In genomic region chr2:217843353-217843752, GRCh38 we compare ENCODE assay signal across 21 cellular contexts.
A peak's percentile ranks its signal among the peaks of the same experiment; 100 is the strongest.
DNase-seq lines count a peak whose midpoint lies in the region; ATAC-seq, FAIRE-seq and TF ChIP-seq lines count a peak whose summit lies in the region.
"Had no signal": no experiment of that assay in that cellular context is flagged by ENCODE, and none has a peak within 500 bp of the region (broad histone marks: within the 10 kb centered on the region; RNA-seq: fewer than 3 reads in every experiment).

No MANE protein-coding gene starts in this region.

- no peak overlapping the region for H2AFZ ChIP-seq in K562 (ENCODE audit: low read depth, low read length)
- H2AFZ ChIP-seq: GM23338, PC-9 had no signal

- H3K4me1 ChIP-seq in K562 (replicated peaks in 1 of 2; ENCODE audit: control insufficient read depth in 2 of 2, insufficient read depth in 2 of 2, low read length in 2 of 2) (peaks cover 27 to 46% of the 10 kb centered on the region in 2 experiments; a peak in 4 of 5 replicates), mesodermal cell (ENCODE audit: control insufficient read depth, insufficient read depth, low read length, poor library complexity, severe bottlenecking) (peaks cover 13% of the 10 kb centered on the region), stomach (peaks cover 3 to 81% (median 47%) of the 10 kb centered on the region in 4 donors)

- H3K4me3 ChIP-seq in K562 (no peak overlapping the region), mesodermal cell (ENCODE audit: extremely low read depth, insufficient read depth, low read length, poor library complexity, severe bottlenecking) (no peak overlapping the region), stomach (no peak overlapping the region)
- H3K4me3 ChIP-seq: GM23338, MG63, PC-9 had no signal

- POLR2A ChIA-PET in K562 (lab: Yijun Ruan, JAX), result interaction anchor here (1.3 kb wide), 1 partner anchor 16 kb away, joined by 4 read pairs; no protein-coding TSS in a partner anchor

- TF ChIP-seq POLR2A in K562 (conservative IDR thresholded peaks at IDR 0.05), result no peak
- TF ChIP-seq POLR2A in stomach (IDR thresholded peaks at IDR 0.05), result no peak

- H3K79me2 ChIP-seq in K562 (ENCODE audit: control insufficient read depth, insufficient read depth, low read length), result peaks cover 5% of the 10 kb centered on the region; the same call in 1 of the 3 replicates

- no peak for TF ChIP-seq CTCF in K562 (IDR thresholded peaks at IDR 0.05 in 2 of 3, conservative IDR thresholded peaks at IDR 0.05 in 1 of 3; ENCODE audit: insufficient read depth in 2 of 3, low read depth in 1 of 3, low read length in 3 of 3)
- TF ChIP-seq CTCF in stomach (IDR thresholded peaks at IDR 0.05), result no peak

- H3K36me3 ChIP-seq in K562 (ENCODE audit: control insufficient read depth, insufficient read depth, low read length), result no peaks in the 10 kb centered on the region
- H3K36me3 ChIP-seq in mesodermal cell (ENCODE audit: control insufficient read depth, insufficient read depth, low read length), result peaks cover 45% of the 10 kb centered on the region
- peaks cover 27 to 71% (median 49%) of the 10 kb centered on the region in 4 donors for H3K36me3 ChIP-seq in stomach

- intact Hi-C loops in K562 (cut with micrococcal nuclease) (no loop called here), left cardiac atrium (cut with DNase I) (no loop called here), stomach (cut with DNase I; ENCODE audit: low total_unique reads) (no loop called here)

- H3K9me1 ChIP-seq in K562 (ENCODE audit: control insufficient read depth, insufficient read depth, low read length), result no peaks in the 10 kb centered on the region

- H3K27ac ChIP-seq in K562 (ENCODE audit: extremely low read depth, low read depth, low read length) (peak overlapping the region; percentile 38; the same call in 1 of the 3 replicates), mesodermal cell (ENCODE audit: low read depth, low read length, severe bottlenecking) (peak overlapping the region; percentile 65), stomach (peak overlapping the region in 3 of 5 donors; percentile 2 to 70 (median 29))
- H3K27ac ChIP-seq: PC-9 had no signal

- no TSS peak for BruUV-seq in K562 (replicated peaks; lab: Mats Ljungman, UMichigan)

- no peaks in the 10 kb centered on the region for H4K20me1 ChIP-seq in K562 (replicated peaks; ENCODE audit: control insufficient read depth, insufficient read depth, low read length)

- H3K27me3 ChIP-seq in K562 (ENCODE audit: control insufficient read depth in 2 of 2, insufficient read depth in 2 of 2, low read length in 2 of 2), result no peaks in the 10 kb centered on the region
- no peaks in the 10 kb centered on the region for H3K27me3 ChIP-seq in stomach
- H3K27me3 ChIP-seq: MG63 had no signal

- WGBS in K562 (ENCODE audit: insufficient coverage, low coverage, missing lambda C conversion rate), result 0% methylated on average over 1 of the region's 1 CpG
- 67 to 76% methylated on average over 1 of the region's 1 CpG for WGBS in mesodermal cell (ENCODE audit: insufficient coverage in 2 of 2), 2 experiments
- 68 to 88% (median 75%) methylated on average over 1 of the region's 1 CpG for WGBS in stomach, 5 donors

- no peak for FAIRE-seq in K562 (lab: Jason Lieb, UNC)
- FAIRE-seq: GM12892 had no signal

- 0 out of 4 replicates have a peak overlapping the region, but pooled peaks of 1 of the 2 experiments have one; percentile 3 for H3K9ac ChIP-seq in K562 (ENCODE audit: insufficient read depth in 1 of 2, low read depth in 2 of 2, low read length in 2 of 2)

- CTCF ChIA-PET in K562 (lab: Yijun Ruan, JAX; ENCODE audit: low intra/inter-chr PET ratio), result no interaction called here

- TF ChIP-seq EP300 in K562 (IDR thresholded peaks at IDR 0.05; ENCODE audit: low read length) (no peak), stomach (IDR thresholded peaks at IDR 0.05) (no peak)

- ATAC-seq in K562, result no peak
- ATAC-seq in left cardiac atrium, result peak; percentile 35 to 68
- ATAC-seq in HG02759 (IDR thresholded peaks at IDR 0.05; ENCODE audit: unreplicated experiment), result no peak
- ATAC-seq: GM23338 had no signal

- DNase-seq in K562 (ENCODE audit: extremely low read depth in 1 of 4, low spot score in 3 of 4) (no peak), left cardiac atrium (peak; percentile 12), stomach (no peak), H4 (ENCODE audit: low spot score) (no peak), NCI-H524 (lab: John Stamatoyannopoulos, UW) (no peak), COLO668 (lab: John Stamatoyannopoulos, UW; ENCODE audit: unreplicated experiment) (no peak)
- DNase-seq: AML-193; Calu3; CD4-positive, CD25-positive, alpha-beta regulatory T cell; DMS79 treated with DMSO at 0.1 percent for 48 hours; GDM1; MG63; NCI-H1092 treated with DMSO at 0.1 percent for 48 hours; NCI-H187; NCI-H446 treated with DMSO at 0.1 percent for 48 hours; NCI-H774; PC-9 had no signal

- TF ChIP-seq RAD21 in K562 (CRISPR knock-in tag; conservative IDR thresholded peaks at IDR 0.05 in 1 of 2, IDR thresholded peaks at IDR 0.05 in 1 of 2), result no peak

- in situ Hi-C loops in K562 (cut with MboI), result no loop called here

- H3K9me3 ChIP-seq in K562 (replicated peaks; ENCODE audit: control insufficient read depth, insufficient read depth, low read depth, low read length) (peaks cover 11% of the 10 kb centered on the region), mesodermal cell (ENCODE audit: control insufficient read depth, low read length) (peaks cover 27% of the 10 kb centered on the region), stomach (peaks cover 0 to 9% (median 2%) of the 10 kb centered on the region in 4 donors)

- H3K4me2 ChIP-seq in K562 (ENCODE audit: insufficient read depth, low read length), result no peak overlapping the region; the same call in 1 of the 2 replicates
- H3K4me2 ChIP-seq: GM23338, PC-9 had no signal

TF ChIP-seq in K562, 482 proteins besides CTCF, POLR2A, EP300 and RAD21:
- peak; percentile 15 for TF ChIP-seq MEIS2 (IDR thresholded peaks at IDR 0.05; ENCODE audit: partially characterized antibody)
- TF ChIP-seq TAL1 (IDR thresholded peaks at IDR 0.05), result 0 out of 2 replicates have a peak, but pooled peaks have one; percentile 7
- TF ChIP-seq NEUROD1 (IDR thresholded peaks at IDR 0.05; ENCODE audit: borderline replicate concordance, low read depth, low read length, partially characterized antibody), result no peak
- no peak for TF ChIP-seq HNRNPK (IDR thresholded peaks at IDR 0.05; ENCODE audit: low read depth, low read length, poor library complexity, severe bottlenecking)
- 0 out of 2 replicates have a peak, but pooled peaks have one; percentile 6 for TF ChIP-seq TCF3 (CRISPR knock-in tag; IDR thresholded peaks at IDR 0.05)
- TF ChIP-seq ESRRB (CRISPR knock-in tag; IDR thresholded peaks at IDR 0.05; ENCODE audit: borderline replicate concordance), result no peak
- TF ChIP-seq THRB (CRISPR knock-in tag; conservative IDR thresholded peaks at IDR 0.05), result no peak
- TF ChIP-seq PRPF4 (IDR thresholded peaks at IDR 0.05; ENCODE audit: insufficient read depth, low read depth, low read length, poor library complexity, severe bottlenecking), result no peak
- TF ChIP-seq DPF2 (IDR thresholded peaks at IDR 0.05), result no peak
- no peak for TF ChIP-seq ZNF639 (CRISPR knock-in tag; conservative IDR thresholded peaks at IDR 0.05 in 1 of 2, IDR thresholded peaks at IDR 0.05 in 1 of 2)
- no peak for TF ChIP-seq FOSL1 (tag; conservative IDR thresholded peaks at IDR 0.05)
- no peak for TF ChIP-seq ZNF174 (CRISPR knock-in tag; IDR thresholded peaks at IDR 0.05)
- TF ChIP-seq POLR2AphosphoS2 (IDR thresholded peaks at IDR 0.05; ENCODE audit: low read length), result no peak
- TF ChIP-seq LEF1 (IDR thresholded peaks at IDR 0.05), result peak; percentile 52; the same call in 1 of the 2 replicates
- TF ChIP-seq ARID1B (IDR thresholded peaks at IDR 0.05), result peak; percentile 19; the same call in 1 of the 2 replicates
- TF ChIP-seq CBFA2T3 (IDR thresholded peaks at IDR 0.05), result peak; percentile 33; the same call in 1 of the 2 replicates
- no peak for TF ChIP-seq BCOR (IDR thresholded peaks at IDR 0.05)

Comparison
In these comparisons a context has a peak if more than half of its experiments do, and no peak if none do; other contexts are left out.
1. ATAC-seq: peak in left cardiac atrium (2 of 2); none in K562 (single experiment) and HG02759 (single experiment).
2. Peak in every context shown above with its lines, with median percentiles within 50 percentile points of each other: H3K27ac ChIP-seq.